11 cellular contexts compared by ENCODE assay signal in genomic region chr1:207810173-207810572, GRCh38. TPM values are rescaled to one million over a fixed set of nuclear protein-coding genes. Genes with fewer than 3 reads are reported as not detected.
DNase-seq lines count a peak whose midpoint lies in the region; ATAC-seq and TF ChIP-seq lines count a peak whose summit lies in the region.
"Had no signal": no experiment of that assay in that cellular context is flagged by ENCODE, and none has a peak within 500 bp of the region (broad histone marks: within the 10 kb centered on the region; RNA-seq: fewer than 3 reads in every experiment).

No MANE protein-coding gene starts in this region.

- TF ChIP-seq CTCF in breast epithelium (IDR thresholded peaks at IDR 0.05), result no peak

- CTCF ChIA-PET in HEK293T (lab: Yijun Ruan, JAX), result interaction anchor here (2.3 kb wide), 1 partner anchor 13 kb away, joined by 8 read pairs; no protein-coding TSS in a partner anchor

- no peaks in the 10 kb centered on the region for H3K36me3 ChIP-seq in breast epithelium
- peaks cover 94% of the 10 kb centered on the region for H3K36me3 ChIP-seq in muscle layer of colon (ENCODE audit: insufficient read depth, low read length)

- DNase-seq in stimulated activated naive CD8-positive, alpha-beta T cell treated with anti-CD3 and anti-CD28 coated beads, Interleukin-15, amount 100 ng/mL, for 72 hours, result no peak
- DNase-seq in stimulated activated naive CD8-positive, alpha-beta T cell treated with anti-CD3 and anti-CD28 coated beads, Interleukin-15, Interleukin-2, amounts not matched to agents 100 U/mL and 50 U/mL, for 24 hours, result no peak
- DNase-seq in breast epithelium (ENCODE audit: low spot score in 2 of 2) (no peak), HEK293T (ENCODE audit: extremely low spot score) (no peak), NCI-H1092 treated with DMSO at 0.1 percent for 48 hours (lab: John Stamatoyannopoulos, UW) (no peak)
- DNase-seq in stimulated activated CD4-positive, alpha-beta T cell treated with anti-CD3 and anti-CD28 coated beads, Interleukin-12 subunit alpha, Interleukin-12 subunit beta, amount 100 ng/mL, for 4 hours, result no peak
- DNase-seq: activated naive CD8-positive, alpha-beta T cell treated with anti-CD3 and anti-CD28 coated beads, Interleukin-2, amount 10 ng/mL, durations not matched to agents 7 days and 5 days; natural killer cell had no signal

- H3K9me3 ChIP-seq in breast epithelium (no peaks in the 10 kb centered on the region), muscle layer of colon (ENCODE audit: low read length) (no peaks in the 10 kb centered on the region)

- no peak for TF ChIP-seq POLR2A in breast epithelium (IDR thresholded peaks at IDR 0.05)

- POLR2A ChIA-PET in HEK293T (lab: Yijun Ruan, JAX), result no interaction called here

- H3K27ac ChIP-seq in breast epithelium (peak overlapping the region; percentile 28 to 52), muscle layer of colon (ENCODE audit: low read depth, low read length) (peak overlapping the region; percentile 6)

- ATAC-seq in stimulated activated naive CD8-positive, alpha-beta T cell treated with anti-CD3 and anti-CD28 coated beads, Interleukin-15, amount 100 ng/mL, for 72 hours, result no peak
- ATAC-seq in stimulated activated naive CD8-positive, alpha-beta T cell treated with anti-CD3 and anti-CD28 coated beads, Interleukin-15, Interleukin-2, amounts not matched to agents 100 U/mL and 50 U/mL, for 24 hours, result no peak
- no peak for ATAC-seq in GM18867 (IDR thresholded peaks at IDR 0.05; ENCODE audit: unreplicated experiment)
- ATAC-seq: natural killer cell had no signal

- intact Hi-C loops in breast epithelium (cut with DNase I; ENCODE audit: low total_unique reads), result no loop called here

- H3K4me3 ChIP-seq in breast epithelium (no peak overlapping the region), muscle layer of colon (ENCODE audit: low read depth in 1 of 2, low read length in 2 of 2) (no peak overlapping the region)

- H3K27ac Mint-ChIP-seq in stimulated activated naive CD8-positive, alpha-beta T cell treated with anti-CD3 and anti-CD28 coated beads, Interleukin-15, amount 100 ng/mL, for 72 hours, result peak overlapping the region; percentile 79 to 89
- H3K27ac Mint-ChIP-seq: activated naive CD8-positive, alpha-beta T cell treated with anti-CD3 and anti-CD28 coated beads, Interleukin-2, amount 10 ng/mL, durations not matched to agents 7 days and 5 days; natural killer cell had no signal

- H3K4me1 ChIP-seq in breast epithelium (peaks cover 7 to 31% of the 10 kb centered on the region in 2 donors), muscle layer of colon (ENCODE audit: insufficient read depth, low read length) (peaks cover 95% of the 10 kb centered on the region)

- H3K4me3 Mint-ChIP-seq in stimulated activated naive CD8-positive, alpha-beta T cell treated with anti-CD3 and anti-CD28 coated beads, Interleukin-15, amount 100 ng/mL, for 72 hours, result no peak overlapping the region
- H3K4me3 Mint-ChIP-seq: activated naive CD8-positive, alpha-beta T cell treated with anti-CD3 and anti-CD28 coated beads, Interleukin-2, amount 10 ng/mL, durations not matched to agents 7 days and 5 days; CD14-positive monocyte; natural killer cell had no signal

- no peak overlapping the region for H3K9ac ChIP-seq in muscle layer of colon (ENCODE audit: low read length)

- no peaks in the 10 kb centered on the region for H3K9me3 Mint-ChIP-seq in stimulated activated naive CD8-positive, alpha-beta T cell treated with anti-CD3 and anti-CD28 coated beads, Interleukin-15, amount 100 ng/mL, for 72 hours
- H3K9me3 Mint-ChIP-seq: activated naive CD8-positive, alpha-beta T cell treated with anti-CD3 and anti-CD28 coated beads, Interleukin-2, amount 10 ng/mL, durations not matched to agents 7 days and 5 days; CD14-positive monocyte; natural killer cell had no signal

- no peaks in the 10 kb centered on the region for H3K27me3 ChIP-seq in breast epithelium
- no peaks in the 10 kb centered on the region for H3K27me3 ChIP-seq in muscle layer of colon (ENCODE audit: control insufficient read depth in 1 of 2, insufficient read depth in 2 of 2, low read length in 2 of 2)

- H3K27me3 Mint-ChIP-seq in stimulated activated naive CD8-positive, alpha-beta T cell treated with anti-CD3 and anti-CD28 coated beads, Interleukin-15, amount 100 ng/mL, for 72 hours, result no peaks in the 10 kb centered on the region
- H3K27me3 Mint-ChIP-seq: activated naive CD8-positive, alpha-beta T cell treated with anti-CD3 and anti-CD28 coated beads, Interleukin-2, amount 10 ng/mL, durations not matched to agents 7 days and 5 days had no signal

- peaks cover 77% of the 10 kb centered on the region for H3K4me1 Mint-ChIP-seq in stimulated activated naive CD8-positive, alpha-beta T cell treated with anti-CD3 and anti-CD28 coated beads, Interleukin-15, amount 100 ng/mL, for 72 hours

TF ChIP-seq in HEK293T, 16 proteins besides CTCF, POLR2A, EP300 and RAD21:
- TF ChIP-seq PKNOX1 (IDR thresholded peaks at IDR 0.05), result no peak
- no peak for TF ChIP-seq BHLHE40 (IDR thresholded peaks at IDR 0.05; ENCODE audit: borderline replicate concordance)
- TF ChIP-seq CTBP1 (IDR thresholded peaks at IDR 0.05; ENCODE audit: borderline replicate concordance), result no peak
- TF ChIP-seq ARNT (IDR thresholded peaks at IDR 0.05), result no peak
- TF ChIP-seq SP1 (IDR thresholded peaks at IDR 0.05), result no peak
- TF ChIP-seq ELF4 (IDR thresholded peaks at IDR 0.05), result no peak

RNA-seq across cellular contexts. Expression of gene CD46, which starts 58.3 kb away (rescaled TPM):
- 100 to 1,000 TPM; 203 to 283 (median 204) TPM for total RNA-seq in breast epithelium
